Comparison of ENCODE assay signal across 10 cellular contexts in genomic region chr2:10375570-10376266, GRCh38.
A peak's percentile ranks its signal among the peaks of the same experiment; 100 is the strongest.
DNase-seq lines count a peak whose midpoint lies in the region; ATAC-seq, FAIRE-seq and TF ChIP-seq lines count a peak whose summit lies in the region.
"Had no signal": no experiment of that assay in that cellular context is flagged by ENCODE, and none has a peak within 500 bp of the region (broad histone marks: within the 10 kb centered on the region; RNA-seq: fewer than 3 reads in every experiment).

No MANE protein-coding gene starts in this region.

- no peak overlapping the region for H3K4me3 Mint-ChIP-seq in endothelial cell (ENCODE audit: unreplicated experiment)

- H4K20me1 ChIP-seq in BLaER1 treated with 17β-estradiol and CSF1 and Interleukin-3, amounts not matched to agents 10 nM and 100 nM = peaks cover 72 to 99% (median 96%) of the 10 kb centered on the region in 11 experiments
- no peaks in the 10 kb centered on the region for H4K20me1 ChIP-seq in GM12878 (ENCODE audit: control insufficient read depth, insufficient read depth)

- SMC1A ChIA-PET in GM12878 (lab: Charles Lee; ENCODE audit: uncharacterized antibody, unreplicated experiment) = interaction anchor here (0.6 to 2.4 kb wide), 5 partner anchors 10 to 60 kb away, joined by 3 to 17 read pairs (median 3); no protein-coding TSS in a partner anchor

- peaks cover 24% of the 10 kb centered on the region for H3K4me1 Mint-ChIP-seq in endothelial cell (ENCODE audit: unreplicated experiment)

- RAD21 ChIA-PET in GM12878 (lab: Charles Lee; ENCODE audit: unreplicated experiment) = interaction anchor here (1.2 to 3.1 kb wide), 3 partner anchors 8 to 72 kb away, joined by 3 to 28 read pairs (median 6); no protein-coding TSS in a partner anchor

- TF ChIP-seq POLR2A in GM12878 (IDR thresholded peaks at IDR 0.05; ENCODE audit: low read depth, low read length) = no peak

- CTCF ChIA-PET in GM12878 (lab: Yijun Ruan, JAX) = interaction anchor here (0.6 to 2.1 kb wide), 6 partner anchors 9 to 70 kb away, joined by 3 to 13 read pairs (median 3); no protein-coding TSS in a partner anchor

- POLR2A ChIA-PET in GM12878 (lab: Charles Lee) = interaction anchor here (0.5 to 1.1 kb wide), 5 partner anchors 44 to 113 kb away, joined by 3 to 5 read pairs (median 4); no protein-coding TSS in a partner anchor

- DNase-seq in NCI-H2081 treated with DMSO at 0.1 percent for 48 hours (lab: John Stamatoyannopoulos, UW) (peak; percentile 35), GM12878 (ENCODE audit: low read depth, low spot score) (no peak), upper lobe of right lung (no peak), endothelial cell (ENCODE audit: low spot score) (no peak), MV-4-11 (lab: John Stamatoyannopoulos, UW) (no peak)

- no peak overlapping the region for H3K4me3 ChIP-seq in BLaER1 treated with 17β-estradiol and CSF1 and Interleukin-3, amounts not matched to agents 10 nM and 100 nM
- no peak overlapping the region for H3K4me3 ChIP-seq in GM12878
- no peak overlapping the region for H3K4me3 ChIP-seq in upper lobe of right lung

- peak; percentile 92 for FAIRE-seq in GM12878 (lab: Jason Lieb, UNC)
- FAIRE-seq: islet of Langerhans had no signal

- H3K27me3 ChIP-seq in BLaER1 treated with 17β-estradiol and CSF1 and Interleukin-3, amounts not matched to agents 10 nM and 100 nM = no peaks in the 10 kb centered on the region
- H3K27me3 ChIP-seq in GM12878 (replicated peaks in 1 of 2; ENCODE audit: control insufficient read depth in 2 of 2, insufficient read depth in 2 of 2, low read length in 1 of 2) (no peaks in the 10 kb centered on the region), upper lobe of right lung (no peaks in the 10 kb centered on the region)

- peaks cover 59 to 99% (median 95%) of the 10 kb centered on the region in 10 experiments for H3K4me1 ChIP-seq in BLaER1 treated with 17β-estradiol and CSF1 and Interleukin-3, amounts not matched to agents 10 nM and 100 nM
- H3K4me1 ChIP-seq in GM12878 (ENCODE audit: control insufficient read depth, insufficient read depth, low read length) = peaks cover 30% of the 10 kb centered on the region
- H3K4me1 ChIP-seq in upper lobe of right lung = peaks cover 26% of the 10 kb centered on the region

- H3K27ac ChIP-seq in BLaER1 treated with 17β-estradiol and CSF1 and Interleukin-3, amounts not matched to agents 10 nM and 100 nM = peak overlapping the region in 6 of 11 experiments; percentile 27 to 80 (median 46); a peak in 10 of 22 replicates
- H3K27ac ChIP-seq in GM12878 (ENCODE audit: control insufficient read depth, insufficient read depth) (no peak overlapping the region), upper lobe of right lung (no peak overlapping the region)
- H3K27ac ChIP-seq: VCaP had no signal

- no peak for TF ChIP-seq EP300 in GM12878 (IDR thresholded peaks at IDR 0.05; ENCODE audit: borderline replicate concordance in 1 of 2, control insufficient read depth in 1 of 2, low read depth in 2 of 2, low read length in 2 of 2)

- no TSS peak for BruUV-seq in GM12878 (replicated peaks; lab: Mats Ljungman, UMichigan)

- H3K36me3 ChIP-seq in BLaER1 treated with 17β-estradiol and CSF1 and Interleukin-3, amounts not matched to agents 10 nM and 100 nM = peaks cover 0 to 27% (median 0%) of the 10 kb centered on the region in 11 experiments; a peak in 8 of 22 replicates
- H3K36me3 ChIP-seq in GM12878 (ENCODE audit: control insufficient read depth in 2 of 2, insufficient read depth in 2 of 2, low read length in 1 of 2) (no peaks in the 10 kb centered on the region), upper lobe of right lung (peaks cover 4% of the 10 kb centered on the region)

- intact Hi-C loops in GM12878 (cut with micrococcal nuclease; ENCODE audit: unreplicated experiment) = no loop called here
- intact Hi-C loops in upper lobe of right lung (cut with DNase I) = no loop called here

- in situ Hi-C loops in GM12878 (cut with MboI) = no loop called here

- H3K79me2 ChIP-seq in GM12878 (ENCODE audit: control insufficient read depth, insufficient read depth, low read length) = no peaks in the 10 kb centered on the region

- no peaks in the 10 kb centered on the region for H3K36me3 Mint-ChIP-seq in endothelial cell (ENCODE audit: low read depth, unreplicated experiment)

- TF ChIP-seq CTCF in GM12878 (IDR thresholded peaks at IDR 0.05 in 2 of 3, conservative IDR thresholded peaks at IDR 0.05 in 1 of 3; ENCODE audit: control insufficient read depth in 2 of 3, extremely low read depth in 1 of 3, insufficient read depth in 1 of 3, low read depth in 3 of 3, low read length in 3 of 3) = no peak
- no peak for TF ChIP-seq CTCF in upper lobe of right lung (IDR thresholded peaks at IDR 0.05)
- TF ChIP-seq CTCF in endothelial cell (IDR thresholded peaks at IDR 0.05; ENCODE audit: unreplicated experiment) = no peak

- TF ChIP-seq RAD21 in GM12878 (IDR thresholded peaks at IDR 0.05; ENCODE audit: insufficient read depth, low read depth, low read length) = no peak

- H3K9me3 ChIP-seq in BLaER1 treated with 17β-estradiol and CSF1 and Interleukin-3, amounts not matched to agents 10 nM and 100 nM (replicated peaks in 1 of 11) = no peaks in the 10 kb centered on the region
- H3K9me3 ChIP-seq in GM12878 (replicated peaks; ENCODE audit: control insufficient read depth, insufficient read depth, low read length) (no peaks in the 10 kb centered on the region), upper lobe of right lung (no peaks in the 10 kb centered on the region)

- H3K27me3 Mint-ChIP-seq in endothelial cell (ENCODE audit: unreplicated experiment) = peaks cover 5% of the 10 kb centered on the region

- 46% methylated on average over 9 of the region's 9 CpGs for WGBS in GM12878 (ENCODE audit: insufficient coverage, insufficient replicate concordance, low lambda C conversion rate, missing lambda C conversion rate)

- H2AFZ ChIP-seq in GM12878 (ENCODE audit: control insufficient read depth, low read depth, low read length) = no peak overlapping the region

- ATAC-seq in GM21390 (IDR thresholded peaks at IDR 0.05; ENCODE audit: unreplicated experiment) (peak; percentile 46), GM12878 (peak; percentile 74), upper lobe of right lung (no peak), GM19467 (IDR thresholded peaks at IDR 0.05; ENCODE audit: unreplicated experiment) (no peak)

- peak overlapping the region; percentile 26 to 89 (median 79); a peak in 21 of 22 replicates for H3K4me2 ChIP-seq in BLaER1 treated with 17β-estradiol and CSF1 and Interleukin-3, amounts not matched to agents 10 nM and 100 nM
- peak overlapping the region; percentile 21 for H3K4me2 ChIP-seq in GM12878 (ENCODE audit: control insufficient read depth, insufficient read depth)

- peak overlapping the region in 3 of 11 experiments; percentile 6 to 59 (median 12); a peak in 3 of 22 replicates for H3K9ac ChIP-seq in BLaER1 treated with 17β-estradiol and CSF1 and Interleukin-3, amounts not matched to agents 10 nM and 100 nM
- no peak overlapping the region for H3K9ac ChIP-seq in GM12878 (ENCODE audit: control insufficient read depth, insufficient read depth, low read length)

- no peaks in the 10 kb centered on the region for H3K9me3 Mint-ChIP-seq in endothelial cell (ENCODE audit: unreplicated experiment)

- H3K27ac Mint-ChIP-seq in endothelial cell (ENCODE audit: unreplicated experiment) = no peak overlapping the region

TF ChIP-seq in GM12878, 131 proteins besides CTCF, POLR2A, EP300 and RAD21 (continues in another document):
- TF ChIP-seq CBX5 (IDR thresholded peaks at IDR 0.05; ENCODE audit: low read depth) (no peak), SRF (IDR thresholded peaks at IDR 0.05; ENCODE audit: low read depth in 2 of 2, low read length in 2 of 2) (no peak), HDGF (IDR thresholded peaks at IDR 0.05) (no peak), SPI1 (IDR thresholded peaks at IDR 0.05; ENCODE audit: borderline replicate concordance, insufficient read depth, low read depth, low read length) (peak; percentile 78), ZBTB33 (IDR thresholded peaks at IDR 0.05) (no peak), RELA (IDR thresholded peaks at IDR 0.05; ENCODE audit: borderline replicate concordance, partially characterized antibody) (no peak), CHD1 (IDR thresholded peaks at IDR 0.05; ENCODE audit: low read depth, low read length) (no peak), ZZZ3 (IDR thresholded peaks at IDR 0.05; ENCODE audit: control insufficient read depth, insufficient read length, low read depth) (no peak), ELK1 (IDR thresholded peaks at IDR 0.05; ENCODE audit: low read depth, low read length) (no peak), ZNF207 (IDR thresholded peaks at IDR 0.05; ENCODE audit: borderline replicate concordance) (no peak), ZNF622 (IDR thresholded peaks at IDR 0.05) (no peak), ZNF274 (IDR thresholded peaks at IDR 0.05; ENCODE audit: insufficient read depth, insufficient read length) (no peak), SP1 (IDR thresholded peaks at IDR 0.05; ENCODE audit: low read depth, low read length) (no peak), HCFC1 (IDR thresholded peaks at IDR 0.05; ENCODE audit: low read length) (no peak), PAX8 (IDR thresholded peaks at IDR 0.05) (no peak), CREM (IDR thresholded peaks at IDR 0.05; ENCODE audit: low read depth) (no peak), SMARCA5 (IDR thresholded peaks at IDR 0.05) (no peak)

Comparison
In these comparisons a context has a peak if more than half of its experiments do, and no peak if none do; other contexts are left out.
1. H3K27ac ChIP-seq: peak in BLaER1 treated with 17β-estradiol and CSF1 and Interleukin-3, amounts not matched to agents 10 nM and 100 nM (6 of 11); none in GM12878 (single experiment) and upper lobe of right lung (single experiment).
2. ATAC-seq: peak in GM21390 (single experiment) and GM12878 (single experiment); none in upper lobe of right lung (single experiment) and GM19467 (single experiment).